In genomic region chr5:170100051-170100943, GRCh38 we compare ENCODE assay signal across 7 cellular contexts. TPM values are rescaled to one million over a fixed set of nuclear protein-coding genes. Genes with fewer than 3 reads are reported as not detected.
DNase-seq lines count a peak whose midpoint lies in the region; TF ChIP-seq lines count a peak whose summit lies in the region.

No MANE protein-coding gene starts in this region.

- DNase-seq in HuH-7.5 (ENCODE audit: low spot score) (peak; percentile 18), RPMI7951 (ENCODE audit: low read depth) (peak; percentile 66), activated T-helper 1 cell treated with Interleukin-2 at 50 U/mL for 16 hours (ENCODE audit: low read depth) (peak; percentile 30), fibroblast of the conjunctiva (ENCODE audit: low read depth) (peak; percentile 71), substantia nigra (lab: John Stamatoyannopoulos, UW) (peak in 44 of 49 donors; percentile 3 to 82 (median 54))

- no peaks in the 10 kb centered on the region for H3K9me3 ChIP-seq in neutrophil

- H3K27ac ChIP-seq in neutrophil (no peak overlapping the region), substantia nigra (ENCODE audit: low read depth, low read length, poor library complexity, severe bottlenecking) (no peak overlapping the region)

- TF ChIP-seq CTCF in GM12875 (IDR thresholded peaks at IDR 0.05; ENCODE audit: borderline replicate concordance, insufficient read depth, low read depth, low read length) (peak; percentile 45; the same call in 1 of the 2 replicates), neutrophil (IDR thresholded peaks at IDR 0.05) (peak; percentile 69)

- peaks cover 35 to 40% of the 10 kb centered on the region in 2 experiments for H3K4me1 ChIP-seq in neutrophil (ENCODE audit: control insufficient read depth in 1 of 2, insufficient read depth in 1 of 2, low read depth in 1 of 2, low read length in 1 of 2)

- no peaks in the 10 kb centered on the region for H3K36me3 ChIP-seq in neutrophil

- H3K4me3 ChIP-seq in GM12875 (ENCODE audit: low read depth, low read length), result no peak overlapping the region
- no peak overlapping the region for H3K4me3 ChIP-seq in neutrophil (ENCODE audit: low read depth in 1 of 2, low read length in 1 of 2)

- no peaks in the 10 kb centered on the region for H3K27me3 ChIP-seq in neutrophil

RNA-seq across cellular contexts. Expression of gene FOXI1, which starts 5.4 kb away (rescaled TPM):
- total RNA-seq in RPMI7951 (2014; rRNA removed; shearing (Covaris generic)), result not detected in 2 replicates

Comparison
In these comparisons a context has a peak if more than half of its experiments do, and no peak if none do; other contexts are left out.
1. DNase-seq: peak in every context shown above with its lines; median percentile 71 in fibroblast of the conjunctiva; 66 in RPMI7951; 54 in substantia nigra; 30 in activated T-helper 1 cell treated with Interleukin-2 at 50 U/mL for 16 hours; 18 in HuH-7.5.